In the genomic region with DNA sequence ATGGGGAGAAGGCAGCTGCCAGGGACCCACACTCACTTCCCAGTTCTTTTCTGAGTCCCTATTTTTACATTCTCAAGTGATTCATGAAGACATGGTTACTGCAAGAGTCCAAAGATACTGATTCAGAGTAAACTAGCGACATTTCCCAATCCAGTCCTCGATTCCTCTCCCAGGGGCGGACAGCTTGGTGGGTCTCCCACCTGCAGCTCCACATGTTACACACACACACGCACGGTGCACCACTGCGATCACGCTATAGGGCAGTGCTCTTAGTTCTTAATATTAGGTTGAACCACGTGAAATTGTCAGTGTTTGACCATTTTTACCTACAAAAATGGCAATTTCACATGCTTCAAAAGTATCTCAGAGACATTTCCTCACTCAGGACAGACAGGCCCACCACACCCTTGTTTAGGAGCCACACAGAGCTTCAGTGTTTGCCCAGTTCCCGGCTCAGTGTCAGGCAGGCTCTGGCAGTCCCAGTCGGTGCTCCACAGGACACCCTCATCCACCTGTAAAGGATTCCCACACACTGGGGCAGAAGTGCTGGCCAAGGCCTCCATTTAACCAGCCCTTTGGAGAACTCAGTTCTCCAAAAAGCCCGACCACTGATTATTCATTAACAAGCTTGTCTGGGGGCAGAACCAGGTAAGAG, we compare ENCODE assay signal across 16 cellular contexts. TPM values are rescaled to one million over a fixed set of nuclear protein-coding genes. Genes with fewer than 3 reads are reported as not detected.
A peak's percentile ranks its signal among the peaks of the same experiment; 100 is the strongest.
DNase-seq lines count a peak whose midpoint lies in the region; ATAC-seq and TF ChIP-seq lines count a peak whose summit lies in the region.
"Had no signal": no experiment of that assay in that cellular context is flagged by ENCODE, and none has a peak within 500 bp of the region (broad histone marks: within the 10 kb centered on the region; RNA-seq: fewer than 3 reads in every experiment).

No MANE protein-coding gene starts in this region.

- ATAC-seq in activated T-helper 17 cell treated with anti-CD3 and anti-CD28 coated beads, Interleukin-2, amount 50 U/mL, for 72 hours (replicated peaks), result no peak
- no peak for ATAC-seq in GM21529 (IDR thresholded peaks at IDR 0.05; ENCODE audit: unreplicated experiment)
- ATAC-seq: PC-3 had no signal

- H3K4me3 Mint-ChIP-seq in HFFc6 (no peak overlapping the region), neural crest cell (no peak overlapping the region)
- H3K4me3 Mint-ChIP-seq in activated T-helper 17 cell treated with anti-CD3 and anti-CD28 coated beads, Interleukin-2, amount 50 U/mL, for 72 hours, result no peak overlapping the region
- H3K4me3 Mint-ChIP-seq: CD8-positive, alpha-beta memory T cell had no signal

- H3K9me3 ChIP-seq in BLaER1, result no peaks in the 10 kb centered on the region
- no peaks in the 10 kb centered on the region for H3K9me3 ChIP-seq in breast epithelium
- H3K9me3 ChIP-seq in thyroid gland, result no peaks in the 10 kb centered on the region

- no peak for TF ChIP-seq POLR2A in breast epithelium (IDR thresholded peaks at IDR 0.05)
- TF ChIP-seq POLR2A in thyroid gland (IDR thresholded peaks at IDR 0.05), result no peak

- intact Hi-C loops in breast epithelium (cut with DNase I; ENCODE audit: low total_unique reads) (no loop called here), thyroid gland (cut with DNase I) (no loop called here)

- H3K4me3 ChIP-seq in BLaER1 (no peak overlapping the region), breast epithelium (no peak overlapping the region), thyroid gland (replicated peaks in 1 of 3) (no peak overlapping the region)

- no peaks in the 10 kb centered on the region for H3K27me3 ChIP-seq in BLaER1
- no peaks in the 10 kb centered on the region for H3K27me3 ChIP-seq in breast epithelium
- H3K27me3 ChIP-seq in thyroid gland, result no peaks in the 10 kb centered on the region

- H3K4me1 Mint-ChIP-seq in HFFc6 (ENCODE audit: low read depth) (no peaks in the 10 kb centered on the region), neural crest cell (peaks cover 3% of the 10 kb centered on the region)
- H3K4me1 Mint-ChIP-seq in activated T-helper 17 cell treated with anti-CD3 and anti-CD28 coated beads, Interleukin-2, amount 50 U/mL, for 72 hours, result no peaks in the 10 kb centered on the region
- H3K4me1 Mint-ChIP-seq: CD8-positive, alpha-beta memory T cell had no signal

- peaks cover 42% of the 10 kb centered on the region; the same call in 1 of the 2 replicates for H4K20me1 ChIP-seq in BLaER1

- H3K27me3 Mint-ChIP-seq in HFFc6 (ENCODE audit: insufficient read depth), result peaks cover 5% of the 10 kb centered on the region
- H3K27me3 Mint-ChIP-seq in activated T-helper 17 cell treated with anti-CD3 and anti-CD28 coated beads, Interleukin-2, amount 50 U/mL, for 72 hours, result no peaks in the 10 kb centered on the region
- H3K27me3 Mint-ChIP-seq in neural crest cell (ENCODE audit: low read depth), result no peaks in the 10 kb centered on the region
- H3K27me3 Mint-ChIP-seq: CD8-positive, alpha-beta memory T cell had no signal

- H3K27ac ChIP-seq in BLaER1 (peak overlapping the region; percentile 58; the same call in 1 of the 2 replicates), breast epithelium (no peak overlapping the region), thyroid gland (no peak overlapping the region)
- H3K27ac ChIP-seq: KMS-11 had no signal

- no peak for TF ChIP-seq CTCF in HFFc6 (IDR thresholded peaks at IDR 0.05)
- no peak for TF ChIP-seq CTCF in neural crest cell (conservative IDR thresholded peaks at IDR 0.05)
- TF ChIP-seq CTCF in breast epithelium (IDR thresholded peaks at IDR 0.05), result no peak
- no peak for TF ChIP-seq CTCF in thyroid gland (IDR thresholded peaks at IDR 0.05)

- DNase-seq in HFFc6, result no peak
- DNase-seq in neural crest cell (ENCODE audit: low read depth, low spot score), result no peak
- DNase-seq in breast epithelium (ENCODE audit: low spot score in 2 of 2), result no peak
- DNase-seq in thyroid gland, result no peak
- DNase-seq: C1 segment of cervical spinal cord; CD8-positive, alpha-beta memory T cell; NCI-H1417; NCI-H1930; NCI-H226; NCI-H524; NCI-H82; PC-3 had no signal

- H3K9me3 Mint-ChIP-seq in HFFc6 (no peaks in the 10 kb centered on the region), neural crest cell (no peaks in the 10 kb centered on the region)
- H3K9me3 Mint-ChIP-seq in activated T-helper 17 cell treated with anti-CD3 and anti-CD28 coated beads, Interleukin-2, amount 50 U/mL, for 72 hours, result no peaks in the 10 kb centered on the region
- H3K9me3 Mint-ChIP-seq: CD8-positive, alpha-beta memory T cell had no signal

- peaks cover 61% of the 10 kb centered on the region for H3K4me1 ChIP-seq in BLaER1
- H3K4me1 ChIP-seq in breast epithelium, result peaks cover 0 to 5% of the 10 kb centered on the region in 2 donors
- H3K4me1 ChIP-seq in thyroid gland, result peaks cover 14 to 18% of the 10 kb centered on the region in 2 donors

- 86 to 92% methylated on average over 11 of the region's 11 CpGs for WGBS in thyroid gland, 2 donors

- no peak overlapping the region for H3K9ac ChIP-seq in BLaER1
- H3K9ac ChIP-seq: KMS-11 had no signal

- no peak overlapping the region for H3K4me2 ChIP-seq in BLaER1
- H3K4me2 ChIP-seq: KMS-11 had no signal

- H3K36me3 Mint-ChIP-seq in HFFc6 (ENCODE audit: low read depth) (peaks cover 40% of the 10 kb centered on the region), neural crest cell (ENCODE audit: low read depth) (peaks cover 3% of the 10 kb centered on the region)
- H3K36me3 Mint-ChIP-seq in activated T-helper 17 cell treated with anti-CD3 and anti-CD28 coated beads, Interleukin-2, amount 50 U/mL, for 72 hours (ENCODE audit: low read depth), result peaks cover 28% of the 10 kb centered on the region

- H3K27ac Mint-ChIP-seq in HFFc6, result peak overlapping the region; percentile 33; the same call in 1 of the 2 replicates
- H3K27ac Mint-ChIP-seq in activated T-helper 17 cell treated with anti-CD3 and anti-CD28 coated beads, Interleukin-2, amount 50 U/mL, for 72 hours, result peak overlapping the region; percentile 66
- peak overlapping the region; percentile 19 for H3K27ac Mint-ChIP-seq in neural crest cell (ENCODE audit: unreplicated experiment)

- H3K36me3 ChIP-seq in BLaER1 (peaks cover 98% of the 10 kb centered on the region), breast epithelium (peaks cover 4% of the 10 kb centered on the region), thyroid gland (peaks cover 84% of the 10 kb centered on the region in 2 donors)

RNA-seq across cellular contexts. Expression of gene RRBP1, which starts 51.8 kb away (rescaled TPM):
- total RNA-seq in HFFc6 (2021; fragmentation: NEBNext Ultra II Directional; extraction: Animal tissue kit (Norgen Biotek cat#: 25700)), result 100 to 1,000 TPM; 273 to 331 (median 317) TPM
- 10 to 100 TPM; 21.6 to 32.5 TPM for total RNA-seq in activated T-helper 17 cell treated with anti-CD3 and anti-CD28 coated beads, Interleukin-2, amount 50 U/mL, for 72 hours
- total RNA-seq in neural crest cell, result 46.7 and 50.9 TPM in 2 replicates
- 10 to 100 TPM; 49.8 to 92.4 (median 78.0) TPM for total RNA-seq in breast epithelium
- total RNA-seq in thyroid gland, result 100 to 1,000 TPM; 149 to 287 (median 221) TPM
